9 cellular contexts compared by ENCODE assay signal in genomic region chr5:134124289-134125194, GRCh38. TPM values are rescaled to one million over a fixed set of nuclear protein-coding genes. Genes with fewer than 3 reads are reported as not detected.
DNase-seq lines count a peak whose midpoint lies in the region; ATAC-seq and TF ChIP-seq lines count a peak whose summit lies in the region.
"Had no signal": no experiment of that assay in that cellular context is flagged by ENCODE, and none has a peak within 500 bp of the region (broad histone marks: within the 10 kb centered on the region; RNA-seq: fewer than 3 reads in every experiment).

No MANE protein-coding gene starts in this region.

- no peaks in the 10 kb centered on the region for H3K27me3 ChIP-seq in SJSA1 (replicated peaks)
- no peaks in the 10 kb centered on the region for H3K27me3 ChIP-seq in suprapubic skin

- TF ChIP-seq EP300 in suprapubic skin (IDR thresholded peaks at IDR 0.05): no peak

- TF ChIP-seq CTCF in suprapubic skin (IDR thresholded peaks at IDR 0.05): no peak

- 66% methylated on average over 5 of the region's 10 CpGs for WGBS in suprapubic skin

- peak overlapping the region; percentile 56 for H3K4me3 Mint-ChIP-seq in activated T-cell treated with anti-CD3 and anti-CD28 coated beads, Interleukin-2, amount 50 U/mL, for 4 hours

- H3K4me3 ChIP-seq in SJSA1: no peak overlapping the region
- no peak overlapping the region for H3K4me3 ChIP-seq in suprapubic skin

- TF ChIP-seq POLR2A in suprapubic skin (IDR thresholded peaks at IDR 0.05): no peak

- H3K4me1 Mint-ChIP-seq in activated T-cell treated with anti-CD3 and anti-CD28 coated beads, Interleukin-2, amount 50 U/mL, for 4 hours (ENCODE audit: low read depth): peaks cover 99% of the 10 kb centered on the region

- no peaks in the 10 kb centered on the region for H3K9me3 Mint-ChIP-seq in activated T-cell treated with anti-CD3 and anti-CD28 coated beads, Interleukin-2, amount 50 U/mL, for 4 hours

- H3K4me1 ChIP-seq in SJSA1 (replicated peaks) (peaks cover 61% of the 10 kb centered on the region), suprapubic skin (peaks cover 50% of the 10 kb centered on the region)

- H3K27ac ChIP-seq in SJSA1 (peak overlapping the region; percentile 75), epithelial cell of prostate (peak overlapping the region; percentile 55), suprapubic skin (peak overlapping the region; percentile 38)

- DNase-seq in activated T-cell treated with anti-CD3 and anti-CD28 coated beads, Interleukin-2, amount 50 U/mL, for 4 hours: no peak
- no peak for DNase-seq in activated T-cell treated with anti-CD3 and anti-CD28 coated beads, Interleukin-2, amount 50 U/mL, for 1 hour
- DNase-seq in SJSA1 (ENCODE audit: low read depth in 1 of 2, low spot score in 2 of 2): peak; percentile 94 to 96
- DNase-seq in epithelial cell of prostate (ENCODE audit: low read depth, low spot score): no peak
- DNase-seq in suprapubic skin (ENCODE audit: low spot score in 2 of 2): no peak
- no peak for DNase-seq in stimulated activated CD4-positive, alpha-beta T cell treated with anti-CD3 and anti-CD28 coated beads, Interleukin-1b, Interleukin-23, amount 100 ng/mL, for 48 hours
- DNase-seq: stimulated activated CD4-positive, alpha-beta T cell treated with anti-CD3 and anti-CD28 coated beads, Interleukin-4, amount 100 ng/mL, for 24 hours had no signal

- peak in 1 of 2 donors; percentile 7 for ATAC-seq in activated T-cell treated with anti-CD3 and anti-CD28 coated beads, Interleukin-2, amount 50 U/mL, for 4 hours
- ATAC-seq in GM18511 (IDR thresholded peaks at IDR 0.05; ENCODE audit: unreplicated experiment) (no peak), HG02938 (IDR thresholded peaks at IDR 0.05; ENCODE audit: unreplicated experiment) (no peak)

- H3K9me3 ChIP-seq in SJSA1 (replicated peaks) (no peaks in the 10 kb centered on the region), suprapubic skin (no peaks in the 10 kb centered on the region)

- H3K36me3 ChIP-seq in SJSA1 (peaks cover 79% of the 10 kb centered on the region), suprapubic skin (peaks cover 9% of the 10 kb centered on the region)

- no peaks in the 10 kb centered on the region for H3K27me3 Mint-ChIP-seq in activated T-cell treated with anti-CD3 and anti-CD28 coated beads, Interleukin-2, amount 50 U/mL, for 4 hours (ENCODE audit: low read depth)

- H3K36me3 Mint-ChIP-seq in activated T-cell treated with anti-CD3 and anti-CD28 coated beads, Interleukin-2, amount 50 U/mL, for 4 hours (ENCODE audit: insufficient read depth): peaks cover 26% of the 10 kb centered on the region

RNA-seq across cellular contexts. Expression of gene TCF7, which starts 10.1 kb away (rescaled TPM):
- total RNA-seq in activated T-cell treated with anti-CD3 and anti-CD28 coated beads, Interleukin-2, amount 50 U/mL, for 4 hours: 10 to 100 TPM; 34.4 to 49.7 (median 37.3) TPM
- total RNA-seq in SJSA1 (2014; rRNA removed; shearing (Covaris generic)): 17.8 and 33.5 TPM in 2 replicates
- 1 to 10 TPM; 2.9 to 7.2 (median 4.9) TPM for total RNA-seq in suprapubic skin

RNA-seq across cellular contexts. Expression of gene SKP1, which starts 52.2 kb away (rescaled TPM):
- 100 to 1,000 TPM; 273 to 286 (median 282) TPM for total RNA-seq in activated T-cell treated with anti-CD3 and anti-CD28 coated beads, Interleukin-2, amount 50 U/mL, for 4 hours
- 636 and 814 TPM in 2 replicates for total RNA-seq in SJSA1 (2014; rRNA removed; shearing (Covaris generic))
- 100 to 1,000 TPM; 143 to 261 (median 196) TPM for total RNA-seq in suprapubic skin

Comparison
In these comparisons a context has a peak if more than half of its experiments do, and no peak if none do; other contexts are left out.
1. DNase-seq: peak in SJSA1 (2 of 2); none in activated T-cell treated with anti-CD3 and anti-CD28 coated beads, Interleukin-2, amount 50 U/mL, for 4 hours (single experiment), activated T-cell treated with anti-CD3 and anti-CD28 coated beads, Interleukin-2, amount 50 U/mL, for 1 hour (single experiment), epithelial cell of prostate (single experiment), suprapubic skin (0 of 2) and stimulated activated CD4-positive, alpha-beta T cell treated with anti-CD3 and anti-CD28 coated beads, Interleukin-1b, Interleukin-23, amount 100 ng/mL, for 48 hours (single experiment).
2. Peak in every context shown above with its lines, with median percentiles within 50 percentile points of each other: H3K27ac ChIP-seq.